ENCODE assay signal across 1 cellular context in genomic region chr12:44847888-44848770, GRCh38.
A peak's percentile ranks its signal among the peaks of the same experiment; 100 is the strongest.
TF ChIP-seq lines count a peak whose summit lies in the region.

No MANE protein-coding gene starts in this region.

TF ChIP-seq in GM12878, 131 proteins besides CTCF, POLR2A, EP300 and RAD21 (continued from another document and continues in another):
- TF ChIP-seq ELK1 (IDR thresholded peaks at IDR 0.05; ENCODE audit: low read depth, low read length) (no peak), IKZF2 (IDR thresholded peaks at IDR 0.05) (peak; percentile 38 to 44; a peak in 3 of 4 replicates), RFX5 (IDR thresholded peaks at IDR 0.05; ENCODE audit: low read depth, low read length) (no peak), POLR2AphosphoS5 (IDR thresholded peaks at IDR 0.05; ENCODE audit: low read length) (no peak), CBX3 (IDR thresholded peaks at IDR 0.05; ENCODE audit: borderline replicate concordance, low read depth) (no peak), GATAD2B (conservative IDR thresholded peaks at IDR 0.05; ENCODE audit: low read depth) (no peak), USF2 (IDR thresholded peaks at IDR 0.05; ENCODE audit: borderline replicate concordance, low read depth, low read length) (no peak), TARDBP (IDR thresholded peaks at IDR 0.05; ENCODE audit: borderline replicate concordance) (no peak), DPF2 (IDR thresholded peaks at IDR 0.05) (no peak), REST (IDR thresholded peaks at IDR 0.05; ENCODE audit: low read depth, low read length) (no peak), MEF2A (IDR thresholded peaks at IDR 0.05; ENCODE audit: insufficient read depth, low read depth, low read length) (peak; percentile 79), SIN3A (IDR thresholded peaks at IDR 0.05; ENCODE audit: low read depth, low read length) (no peak), IRF3 (IDR thresholded peaks at IDR 0.05) (no peak), ZBTB33 (IDR thresholded peaks at IDR 0.05) (no peak), ASH2L (IDR thresholded peaks at IDR 0.05; ENCODE audit: borderline replicate concordance, low read depth) (no peak), JUNB (IDR thresholded peaks at IDR 0.05) (peak; percentile 25; the same call in 1 of the 2 replicates), SMAD5 (IDR thresholded peaks at IDR 0.05; ENCODE audit: low read depth) (no peak), ZNF24 (IDR thresholded peaks at IDR 0.05) (no peak), RCOR1 (conservative IDR thresholded peaks at IDR 0.05; ENCODE audit: low read depth, low read length) (no peak), PAX5 (IDR thresholded peaks at IDR 0.05; ENCODE audit: borderline replicate concordance, low read depth, low read length) (0 out of 2 replicates have a peak, but pooled peaks have one; percentile 33), BMI1 (IDR thresholded peaks at IDR 0.05; ENCODE audit: borderline replicate concordance) (no peak), CHD4 (IDR thresholded peaks at IDR 0.05) (no peak), BCLAF1 (IDR thresholded peaks at IDR 0.05) (no peak), ZNF687 (IDR thresholded peaks at IDR 0.05) (no peak), ATF7 (IDR thresholded peaks at IDR 0.05; ENCODE audit: low read depth) (no peak), ZSCAN29 (IDR thresholded peaks at IDR 0.05) (no peak), HCFC1 (IDR thresholded peaks at IDR 0.05; ENCODE audit: low read length) (no peak), NFIC (IDR thresholded peaks at IDR 0.05; ENCODE audit: low read depth, low read length) (peak; percentile 84), PRDM15 (CRISPR knock-in tag; IDR thresholded peaks at IDR 0.05) (no peak), TCF7 (IDR thresholded peaks at IDR 0.05; ENCODE audit: borderline replicate concordance) (peak; percentile 98), TCF3 (IDR thresholded peaks at IDR 0.05; ENCODE audit: borderline replicate concordance, insufficient read depth, low read depth, low read length) (no peak), MTA2 (IDR thresholded peaks at IDR 0.05; ENCODE audit: low read depth) (0 out of 2 replicates have a peak, but pooled peaks have one; percentile 12), ZNF622 (IDR thresholded peaks at IDR 0.05) (no peak), NBN (IDR thresholded peaks at IDR 0.05) (no peak), SPI1 (IDR thresholded peaks at IDR 0.05; ENCODE audit: borderline replicate concordance, insufficient read depth, low read depth, low read length) (peak; percentile 36; the same call in 1 of the 2 replicates), NKRF (conservative IDR thresholded peaks at IDR 0.05) (no peak), MYC (IDR thresholded peaks at IDR 0.05; ENCODE audit: insufficient read depth, insufficient read length, insufficient replicate concordance, low read length, severe bottlenecking) (no peak), NR2C2 (IDR thresholded peaks at IDR 0.05; ENCODE audit: borderline replicate concordance, control insufficient read depth, insufficient read length, low read depth) (no peak), LARP7 (IDR thresholded peaks at IDR 0.05) (no peak), RUNX3 (IDR thresholded peaks at IDR 0.05; ENCODE audit: low read length) (peak; percentile 95), BCL11A (IDR thresholded peaks at IDR 0.05; ENCODE audit: low read depth, low read length) (no peak)
